ENCODE assay signal across 22 cellular contexts in the genomic region with DNA sequence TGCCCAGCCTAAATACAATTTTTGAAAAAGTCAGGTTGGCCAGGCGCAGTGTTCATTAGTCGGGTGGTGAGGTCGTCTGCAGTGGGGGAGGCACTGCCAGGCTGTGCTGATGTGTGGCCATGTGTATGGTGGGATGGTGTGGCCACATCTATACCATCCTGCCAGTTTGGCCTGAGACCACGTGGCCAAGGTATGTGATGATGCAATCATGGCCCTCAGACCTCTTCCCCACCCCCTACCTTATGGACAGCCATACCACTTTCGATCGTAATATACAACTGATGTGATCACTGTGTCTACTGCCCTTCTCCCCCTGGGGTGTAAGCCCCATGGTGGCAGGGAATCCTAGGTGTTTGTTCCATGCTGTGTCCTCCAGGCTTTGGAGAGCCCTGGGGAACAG. TPM values are rescaled to one million over a fixed set of nuclear protein-coding genes. Genes with fewer than 3 reads are reported as not detected.
"Had no signal": no experiment of that assay in that cellular context is flagged by ENCODE, and none has a peak within 500 bp of the region (broad histone marks: within the 10 kb centered on the region; RNA-seq: fewer than 3 reads in every experiment).

No MANE protein-coding gene starts in this region.

- H3K4me1 ChIP-seq: colonic mucosa, left lung had no signal

- H3K4me1 Mint-ChIP-seq: mesothelial cell of epicardium, nephron had no signal

- H3K27ac ChIP-seq: colonic mucosa, left lung, testis, upper lobe of left lung, WERI-Rb-1 had no signal

- H3K4me3 Mint-ChIP-seq: activated T-cell treated with anti-CD3 and anti-CD28 coated beads, Interleukin-2, amount 50 U/mL, for 24 hours; mesothelial cell of epicardium; nephron had no signal

- H3K9me3 ChIP-seq: colonic mucosa, left lung, testis, upper lobe of left lung had no signal

- ATAC-seq: activated T-helper 17 cell treated with anti-CD3 and anti-CD28 coated beads, Interleukin-2, amount 50 U/mL, for 72 hours; left lung; sciatic nerve had no signal

- H3K9me3 Mint-ChIP-seq: activated naive CD4-positive, alpha-beta T cell treated with anti-CD3 and anti-CD28 coated beads, Interleukin-2, amount 50 U/mL, for 72 hours; activated T-cell treated with anti-CD3 and anti-CD28 coated beads, Interleukin-2, amount 50 U/mL, for 24 hours; activated T-helper 17 cell treated with anti-CD3 and anti-CD28 coated beads, Interleukin-2, amount 50 U/mL, for 72 hours; mesothelial cell of epicardium; nephron had no signal

- H3K27ac Mint-ChIP-seq: activated T-cell treated with anti-CD3 and anti-CD28 coated beads, Interleukin-2, amount 50 U/mL, for 24 hours; activated T-helper 17 cell treated with anti-CD3 and anti-CD28 coated beads, Interleukin-2, amount 50 U/mL, for 72 hours; mesothelial cell of epicardium; nephron had no signal

- DNase-seq: activated CD4-positive, alpha-beta T cell treated with anti-CD3 and anti-CD28 coated beads for 1 hour; activated CD4-positive, alpha-beta T cell treated with anti-CD3 and anti-CD28 coated beads, Interleukin-2, amount 50 U/mL, for 1 hour; activated T-cell treated with anti-CD3 and anti-CD28 coated beads, Interleukin-2, amount 50 U/mL, for 24 hours; central memory CD4-positive, alpha-beta T cell; colonic mucosa; foreskin fibroblast; kidney glomerular epithelial cell; left lung; small intestine; stimulated activated CD4-positive, alpha-beta T cell treated with anti-CD3 and anti-CD28 coated beads, Interleukin-15, amount 100 ng/mL, for 24 hours; stimulated activated naive CD4-positive, alpha-beta T cell; T-helper 1 cell; testis; upper lobe of left lung; WERI-Rb-1 had no signal

- H3K36me3 ChIP-seq: colonic mucosa, left lung, upper lobe of left lung had no signal

- H3K36me3 Mint-ChIP-seq: activated naive CD4-positive, alpha-beta T cell treated with anti-CD3 and anti-CD28 coated beads, Interleukin-2, amount 50 U/mL, for 72 hours had no signal

- H3K27me3 ChIP-seq: colonic mucosa, left lung, testis, upper lobe of left lung had no signal

- H3K27me3 Mint-ChIP-seq: activated T-cell treated with anti-CD3 and anti-CD28 coated beads, Interleukin-2, amount 50 U/mL, for 24 hours; activated T-helper 17 cell treated with anti-CD3 and anti-CD28 coated beads, Interleukin-2, amount 50 U/mL, for 72 hours had no signal

- H3K4me3 ChIP-seq: colonic mucosa, left lung, testis, upper lobe of left lung had no signal

RNA-seq across cellular contexts. Expression of gene SBK1, which starts 23.7 kb away (rescaled TPM):
- total RNA-seq: lung microvascular endothelial cell had no signal
- polyA plus RNA-seq: fibroblast of lung had no signal

RNA-seq across cellular contexts. Expression of gene NPIPB6, which starts 47.3 kb away (rescaled TPM):
- total RNA-seq: lung microvascular endothelial cell had no signal
